ENCODE assay signal across 8 cellular contexts in the genomic region with DNA sequence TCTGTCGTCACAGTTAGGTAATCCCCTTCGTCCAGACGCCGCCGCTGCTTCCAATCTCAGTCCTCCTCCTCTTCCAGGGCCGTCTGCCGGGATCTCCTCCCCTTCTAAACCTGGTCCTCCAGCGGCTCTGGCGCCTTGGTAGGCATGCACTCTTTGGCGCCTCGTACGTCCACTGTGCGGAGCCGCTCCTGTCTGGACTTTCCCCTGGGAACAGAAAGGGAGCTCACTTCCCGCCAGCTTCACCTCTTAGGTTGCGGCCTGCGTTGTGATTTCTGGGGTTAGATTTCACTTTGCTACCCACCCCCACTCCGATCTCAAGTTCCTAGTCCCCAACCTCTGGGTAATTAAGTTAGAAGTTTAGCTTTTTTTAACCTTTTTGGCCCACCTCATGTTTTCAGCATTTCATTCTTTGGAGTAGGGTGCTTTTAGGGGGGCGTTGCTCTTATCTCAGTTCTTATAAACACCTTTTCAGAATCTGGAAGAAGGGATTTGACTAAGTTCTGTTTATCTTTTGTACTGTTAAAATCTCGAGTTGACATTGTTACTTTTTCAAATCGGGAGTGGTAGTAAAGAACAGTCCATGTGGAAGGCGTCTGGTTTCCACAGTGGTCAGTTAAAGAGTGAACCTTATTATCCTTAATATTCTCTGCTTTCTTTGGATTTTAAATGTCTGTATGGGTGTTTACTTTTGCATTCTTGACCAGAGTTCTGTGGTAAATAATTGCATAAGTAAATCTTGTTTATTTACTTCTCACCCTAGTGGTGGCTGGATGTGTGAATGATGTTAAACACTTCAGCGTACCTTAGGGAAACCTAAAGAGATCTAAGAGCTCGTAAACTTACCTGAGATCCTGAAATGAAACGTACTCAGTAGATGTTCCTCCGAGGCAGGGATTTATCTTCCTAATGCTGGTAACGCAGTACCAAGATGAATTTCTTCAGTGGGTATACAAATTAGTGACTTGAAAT. TPM values are rescaled to one million over a fixed set of nuclear protein-coding genes. Genes with fewer than 3 reads are reported as not detected.
A peak's percentile ranks its signal among the peaks of the same experiment; 100 is the strongest.
DNase-seq lines count a peak whose midpoint lies in the region; ATAC-seq, FAIRE-seq and TF ChIP-seq lines count a peak whose summit lies in the region.

No MANE protein-coding gene starts in this region.

- TF ChIP-seq CTCF in GM12878 (IDR thresholded peaks at IDR 0.05 in 2 of 3, conservative IDR thresholded peaks at IDR 0.05 in 1 of 3; ENCODE audit: control insufficient read depth in 2 of 3, extremely low read depth in 1 of 3, insufficient read depth in 1 of 3, low read depth in 3 of 3, low read length in 3 of 3), result peak in 2 of 3 experiments; percentile 5 to 13; a peak in 1 of 6 replicates

- H3K27ac Mint-ChIP-seq in immature natural killer cell, result peak overlapping the region; percentile 99 to 100 (median 100)
- peak overlapping the region; percentile 95 for H3K27ac Mint-ChIP-seq in stimulated activated memory B cell treated with anti-CD40 and anti-IgM and Interleukin-4, amounts not matched to agents 10 μg/mL and 1 μg/mL and 100 μg/mL, for 72 hours

- in situ Hi-C loops in GM12878 (cut with MboI), result no loop called here

- SMC1A ChIA-PET in GM12878 (lab: Charles Lee; ENCODE audit: uncharacterized antibody, unreplicated experiment), result interaction anchor here (0.7 to 2.2 kb wide), 12 partner anchors 8 to 140 kb away, joined by 3 to 13 read pairs (median 3); no protein-coding TSS in a partner anchor

- no peak for TF ChIP-seq POLR2A in GM12878 (IDR thresholded peaks at IDR 0.05; ENCODE audit: low read depth, low read length)

- H3K4me3 ChIP-seq in GM12878, result peak overlapping the region; percentile 80

- peak; percentile 11 for DNase-seq in A172 (ENCODE audit: low spot score)
- DNase-seq in GM04504 (ENCODE audit: low read depth), result peak; percentile 36
- peak; percentile 29 to 63 for DNase-seq in NCI-H446 (lab: John Stamatoyannopoulos, UW)
- DNase-seq in GM12878 (ENCODE audit: low read depth, low spot score), result no peak
- peak; percentile 18 to 33 (median 19) for DNase-seq in immature natural killer cell

- H3K36me3 ChIP-seq in GM12878 (ENCODE audit: control insufficient read depth in 2 of 2, insufficient read depth in 2 of 2, low read length in 1 of 2), result peaks cover 0 to 12% of the 10 kb centered on the region in 2 experiments; a peak in 3 of 4 replicates

- peaks cover 50 to 64% of the 10 kb centered on the region in 2 donors for H3K4me1 Mint-ChIP-seq in immature natural killer cell
- H3K4me1 Mint-ChIP-seq in stimulated activated memory B cell treated with anti-CD40 and anti-IgM and Interleukin-4, amounts not matched to agents 10 μg/mL and 1 μg/mL and 100 μg/mL, for 72 hours, result peaks cover 36% of the 10 kb centered on the region

- RAD21 ChIA-PET in GM12878 (lab: Charles Lee; ENCODE audit: unreplicated experiment), result interaction anchor here (1.1 to 4.0 kb wide), 7 partner anchors 8 to 140 kb away, joined by 3 to 17 read pairs (median 6); a partner anchor contains a TSS

- peaks cover 0 to 4% (median 0%) of the 10 kb centered on the region in 3 donors for H3K36me3 Mint-ChIP-seq in immature natural killer cell
- H3K36me3 Mint-ChIP-seq in stimulated activated memory B cell treated with anti-CD40 and anti-IgM and Interleukin-4, amounts not matched to agents 10 μg/mL and 1 μg/mL and 100 μg/mL, for 72 hours, result peaks cover 8% of the 10 kb centered on the region

- peak overlapping the region; percentile 93 for H3K27ac ChIP-seq in GM12878 (ENCODE audit: control insufficient read depth, insufficient read depth)

- no peaks in the 10 kb centered on the region for H3K27me3 ChIP-seq in GM12878 (replicated peaks in 1 of 2; ENCODE audit: control insufficient read depth in 2 of 2, insufficient read depth in 2 of 2, low read length in 1 of 2)

- TSS peak; percentile 79 for BruUV-seq in GM12878 (replicated peaks; lab: Mats Ljungman, UMichigan)

- H3K9me3 Mint-ChIP-seq in immature natural killer cell, result peaks cover 0 to 2% (median 0%) of the 10 kb centered on the region in 6 donors
- H3K9me3 Mint-ChIP-seq in stimulated activated memory B cell treated with anti-CD40 and anti-IgM and Interleukin-4, amounts not matched to agents 10 μg/mL and 1 μg/mL and 100 μg/mL, for 72 hours, result no peaks in the 10 kb centered on the region

- FAIRE-seq in GM12878 (lab: Jason Lieb, UNC), result peak; percentile 79

- peak overlapping the region; percentile 56 for H3K4me2 ChIP-seq in GM12878 (ENCODE audit: control insufficient read depth, insufficient read depth)

- CTCF ChIA-PET in GM12878 (lab: Yijun Ruan, JAX), result interaction anchor here (0.7 to 2.0 kb wide), 11 partner anchors 8 to 131 kb away, joined by 3 to 9 read pairs (median 3); no protein-coding TSS in a partner anchor

- no peak for TF ChIP-seq RAD21 in GM12878 (IDR thresholded peaks at IDR 0.05; ENCODE audit: insufficient read depth, low read depth, low read length)

- no peaks in the 10 kb centered on the region for H3K9me3 ChIP-seq in GM12878 (replicated peaks; ENCODE audit: control insufficient read depth, insufficient read depth, low read length)

- peak overlapping the region; percentile 93 to 100 (median 98) for H3K4me3 Mint-ChIP-seq in immature natural killer cell
- peak overlapping the region; percentile 96 for H3K4me3 Mint-ChIP-seq in stimulated activated memory B cell treated with anti-CD40 and anti-IgM and Interleukin-4, amounts not matched to agents 10 μg/mL and 1 μg/mL and 100 μg/mL, for 72 hours

- intact Hi-C loops in GM12878 (cut with micrococcal nuclease; ENCODE audit: unreplicated experiment), result loop anchor here (5.0 kb wide), 1 partner anchor 141 kb away; a partner anchor contains a TSS

- no peaks in the 10 kb centered on the region for H3K4me1 ChIP-seq in GM12878 (ENCODE audit: control insufficient read depth, insufficient read depth, low read length)

- peak overlapping the region; percentile 91 for H2AFZ ChIP-seq in GM12878 (ENCODE audit: control insufficient read depth, low read depth, low read length)

- POLR2A ChIA-PET in GM12878 (lab: Charles Lee), result interaction anchor here (0.6 to 2.4 kb wide), 10 partner anchors 12 to 307 kb away, joined by 3 to 8 read pairs (median 4); a partner anchor contains a TSS

- H4K20me1 ChIP-seq in GM12878 (ENCODE audit: control insufficient read depth, insufficient read depth), result no peaks in the 10 kb centered on the region

- TF ChIP-seq EP300 in GM12878 (IDR thresholded peaks at IDR 0.05; ENCODE audit: borderline replicate concordance in 1 of 2, control insufficient read depth in 1 of 2, low read depth in 2 of 2, low read length in 2 of 2), result no peak

- ATAC-seq in HG02884 (IDR thresholded peaks at IDR 0.05; ENCODE audit: unreplicated experiment), result peak; percentile 15
- peak; percentile 28 for ATAC-seq in GM12878
- peak; percentile 6 for ATAC-seq in stimulated activated memory B cell treated with anti-CD40 and anti-IgM and Interleukin-4, amounts not matched to agents 10 μg/mL and 1 μg/mL and 100 μg/mL, for 72 hours
- no peak for ATAC-seq in GM18517 (IDR thresholded peaks at IDR 0.05; ENCODE audit: unreplicated experiment)

- peak overlapping the region; percentile 97 for H3K9ac ChIP-seq in GM12878 (ENCODE audit: control insufficient read depth, insufficient read depth, low read length)

- peaks cover 9 to 22% (median 17%) of the 10 kb centered on the region in 3 donors for H3K27me3 Mint-ChIP-seq in immature natural killer cell (ENCODE audit: low read depth in 3 of 3)
- H3K27me3 Mint-ChIP-seq in stimulated activated memory B cell treated with anti-CD40 and anti-IgM and Interleukin-4, amounts not matched to agents 10 μg/mL and 1 μg/mL and 100 μg/mL, for 72 hours, result no peaks in the 10 kb centered on the region

- WGBS in GM12878 (ENCODE audit: insufficient coverage, insufficient replicate concordance, low lambda C conversion rate, missing lambda C conversion rate), result under 1% methylated on average over 27 of the region's 27 CpGs

- peaks cover 62% of the 10 kb centered on the region for H3K79me2 ChIP-seq in GM12878 (ENCODE audit: control insufficient read depth, insufficient read depth, low read length)

TF ChIP-seq in GM12878, 131 proteins besides CTCF, POLR2A, EP300 and RAD21:
- TF ChIP-seq EED (IDR thresholded peaks at IDR 0.05; ENCODE audit: low read depth) (peak; percentile 38), CHD2 (IDR thresholded peaks at IDR 0.05; ENCODE audit: borderline replicate concordance, low read depth, low read length) (0 out of 2 replicates have a peak, but pooled peaks have one; percentile 7), NFIC (IDR thresholded peaks at IDR 0.05; ENCODE audit: low read depth, low read length) (0 out of 2 replicates have a peak, but pooled peaks have one; percentile 3), POU2F2 (IDR thresholded peaks at IDR 0.05; ENCODE audit: borderline replicate concordance, low read depth, low read length) (no peak), IRF4 (IDR thresholded peaks at IDR 0.05; ENCODE audit: low read depth, low read length) (0 out of 2 replicates have a peak, but pooled peaks have one; percentile 24), TBL1XR1 (IDR thresholded peaks at IDR 0.05; ENCODE audit: low read depth, low read length) (0 out of 2 replicates have a peak, but pooled peaks have one; percentile 4), DPF2 (IDR thresholded peaks at IDR 0.05) (0 out of 2 replicates have a peak, but pooled peaks have one; percentile 62), GABPA (IDR thresholded peaks at IDR 0.05; ENCODE audit: low read depth) (0 out of 2 replicates have a peak, but pooled peaks have one; percentile 27), RFX5 (IDR thresholded peaks at IDR 0.05; ENCODE audit: low read depth, low read length) (no peak)

RNA-seq across cellular contexts. Expression of a gene that starts 0.6 kb away (rescaled TPM):
- total RNA-seq in A172 (2014; rRNA removed; shearing (Covaris generic)), result 48.7 and 62.7 TPM in 2 replicates
- total RNA-seq in GM12878 (2013; cell fraction: nucleolus; rRNA removed), result 254 and 299 TPM in 2 replicates
- total RNA-seq in GM12878 (2014; rRNA removed) (71.0 and 77.1 TPM in 2 replicates), GM12878 (2014; rRNA removed; fragmentation: Illumina TruSeq; extraction: Trizol) (61.6 and 62.1 TPM in 2 replicates), GM12878 (2021) (48.0 and 49.5 TPM in 2 replicates)
- polyA plus RNA-seq in GM12878 (2011; ENCODE audit: low read depth), result 5.8 TPM
- polyA plus RNA-seq in GM12878 (2011; rRNA removed) (60.7 and 89.1 TPM in 2 replicates), GM12878 (2014; fragmentation: Illumina TruSeq; extraction: Trizol) (48.6 and 53.7 TPM in 2 replicates), GM12878 (2014; fragmentation: Nextera tagmentation; extraction: Ambion mirVana) (10 to 100 TPM; 10.7 to 14.3 TPM), GM12878 (2014; rRNA removed) (22.9 and 34.8 TPM in 2 replicates), GM12878 (2016; fragmentation: Nextera tagmentation; extraction: Ambion mirVana) (10 to 100 TPM; 41.0 to 41.3 TPM), immature natural killer cell (10 to 100 TPM; 32.4 to 56.1 (median 49.0) TPM)
- polyA plus RNA-seq in GM12878 (2011; cell fraction: cytosol; rRNA removed), result 20.1 and 26.4 TPM in 2 replicates
- 26.3 and 34.2 TPM in 2 replicates for polyA plus RNA-seq in GM12878 (2011; cell fraction: nucleus; rRNA removed)
- 18.8 and 25.4 TPM in 2 replicates for polyA plus RNA-seq in GM12878 (2012)
- polyA minus RNA-seq in GM12878 (2011; rRNA and poly(A)+ RNA removed), result 94.8 and 152 TPM in 2 replicates
- 37.2 and 47.1 TPM in 2 replicates for polyA minus RNA-seq in GM12878 (2011; cell fraction: cytosol; rRNA and poly(A)+ RNA removed)
- 111 and 167 TPM in 2 replicates for polyA minus RNA-seq in GM12878 (2011; cell fraction: nucleus; rRNA and poly(A)+ RNA removed)
